ENCODE assay signal across 8 cellular contexts in genomic region chr5:6686916-6687409, GRCh38. TPM values are rescaled to one million over a fixed set of nuclear protein-coding genes. Genes with fewer than 3 reads are reported as not detected.
DNase-seq lines count a peak whose midpoint lies in the region; TF ChIP-seq lines count a peak whose summit lies in the region.

No MANE protein-coding gene starts in this region.

- TF ChIP-seq CTCF in fibroblast of lung (conservative IDR thresholded peaks at IDR 0.05 in 1 of 2, IDR thresholded peaks at IDR 0.05 in 1 of 2; ENCODE audit: low read depth in 1 of 2, low read length in 2 of 2) (no peak), lower leg skin (IDR thresholded peaks at IDR 0.05) (no peak)

- H3K36me3 ChIP-seq in NT2/D1 (ENCODE audit: insufficient read depth, insufficient read length, low read length): no peaks in the 10 kb centered on the region
- no peaks in the 10 kb centered on the region for H3K36me3 ChIP-seq in fibroblast of lung (ENCODE audit: control insufficient read depth, insufficient read depth, low read length)
- H3K36me3 ChIP-seq in mucosa of stomach (ENCODE audit: control insufficient read depth, insufficient read depth, low read length): no peaks in the 10 kb centered on the region

- peak overlapping the region; percentile 67 for H3K4me2 ChIP-seq in fibroblast of lung (ENCODE audit: extremely low read depth, insufficient read depth, low read length)

- no peak for TF ChIP-seq POLR2A in lower leg skin (IDR thresholded peaks at IDR 0.05)

- peak overlapping the region; percentile 32 for H2AFZ ChIP-seq in fibroblast of lung (ENCODE audit: low read length)

- H3K9ac ChIP-seq in NT2/D1 (ENCODE audit: insufficient read length, low read depth): peak overlapping the region; percentile 10
- H3K9ac ChIP-seq in fibroblast of lung (ENCODE audit: insufficient read depth, low read length): no peak overlapping the region
- H3K9ac ChIP-seq in mucosa of stomach (ENCODE audit: low read length): no peak overlapping the region

- no peak overlapping the region for H3K27ac ChIP-seq in fibroblast of lung (ENCODE audit: insufficient read depth, low read length)

- H3K4me3 ChIP-seq in NT2/D1 (ENCODE audit: insufficient read length, low read depth) (peak overlapping the region; percentile 9), fibroblast of lung (replicated peaks in 1 of 4; ENCODE audit: control extremely low read depth in 1 of 4, insufficient read depth in 1 of 4, low read depth in 3 of 4, low read length in 4 of 4) (peak overlapping the region; percentile 0 to 66 (median 26)), mucosa of stomach (ENCODE audit: low read length) (peak overlapping the region; percentile 12), lower leg skin (ENCODE audit: low read depth, poor library complexity, severe bottlenecking) (no peak overlapping the region)

- H3K9me3 ChIP-seq in NT2/D1 (ENCODE audit: insufficient read depth, low read length) (no peaks in the 10 kb centered on the region), fibroblast of lung (ENCODE audit: control insufficient read depth, insufficient read depth, low read depth, low read length) (no peaks in the 10 kb centered on the region), mucosa of stomach (ENCODE audit: control insufficient read depth, low read length) (no peaks in the 10 kb centered on the region)

- H4K20me1 ChIP-seq in fibroblast of lung (ENCODE audit: control insufficient read depth, extremely low read depth, insufficient read depth, low read length): no peaks in the 10 kb centered on the region

- H3K4me1 ChIP-seq in NT2/D1 (ENCODE audit: insufficient read depth, insufficient read length) (no peaks in the 10 kb centered on the region), fibroblast of lung (ENCODE audit: control insufficient read depth, extremely low read depth, insufficient read depth, low read length) (no peaks in the 10 kb centered on the region), mucosa of stomach (ENCODE audit: control insufficient read depth, insufficient read depth, low read length) (peaks cover 6% of the 10 kb centered on the region)

- WGBS in lower leg skin, 2 donors: 4 to 6% methylated on average over 22 of the region's 22 CpGs

- intact Hi-C loops in lower leg skin (cut with DNase I; ENCODE audit: low total_unique reads): no loop called here

- H3K79me2 ChIP-seq in fibroblast of lung (ENCODE audit: control insufficient read depth, insufficient read depth, low read length): no peaks in the 10 kb centered on the region

- H3K27me3 ChIP-seq in NT2/D1 (ENCODE audit: insufficient read depth, insufficient read length) (peaks cover 34% of the 10 kb centered on the region), fibroblast of lung (ENCODE audit: control insufficient read depth, insufficient read depth, low read length) (no peaks in the 10 kb centered on the region), mucosa of stomach (ENCODE audit: control insufficient read depth, insufficient read depth, low read length) (peaks cover 7% of the 10 kb centered on the region)

- peak; percentile 69 for DNase-seq in AG20443 (ENCODE audit: low spot score)
- DNase-seq in NT2/D1 (ENCODE audit: low read depth, low spot score): peak; percentile 36
- peak; percentile 51 to 63 for DNase-seq in fibroblast of lung (ENCODE audit: low read depth in 2 of 2)
- DNase-seq in lower leg skin (ENCODE audit: low spot score in 2 of 2): no peak
- DNase-seq in NCI-H2081 (lab: John Stamatoyannopoulos, UW): no peak
- no peak for DNase-seq in NCI-H526 (lab: John Stamatoyannopoulos, UW)
- no peak for DNase-seq in DMS 273 (lab: John Stamatoyannopoulos, UW; ENCODE audit: unreplicated experiment)

RNA-seq across cellular contexts. Expression of gene TENT4A, which starts 26.3 kb away (rescaled TPM):
- total RNA-seq in fibroblast of lung: 9.5 and 10.4 TPM in 2 replicates
- polyA plus RNA-seq in fibroblast of lung: 3.1 and 4.1 TPM in 2 replicates
- 9.9 and 11.6 TPM in 2 replicates for polyA plus RNA-seq in fibroblast of lung (2012)
- 7.0 and 17.2 TPM in 2 replicates for polyA minus RNA-seq in fibroblast of lung (ENCODE audit: low replicate concordance)
- total RNA-seq in lower leg skin: 10 to 100 TPM; 12.9 to 51.6 (median 21.6) TPM

RNA-seq across cellular contexts. Expression of gene SRD5A1, which starts 53.7 kb away (rescaled TPM):
- 11.0 and 20.6 TPM in 2 replicates for total RNA-seq in fibroblast of lung
- 12.1 and 14.5 TPM in 2 replicates for polyA plus RNA-seq in fibroblast of lung
- polyA plus RNA-seq in fibroblast of lung (2012): 9.5 and 14.4 TPM in 2 replicates
- 4.6 and 5.4 TPM in 2 replicates for polyA minus RNA-seq in fibroblast of lung (ENCODE audit: low replicate concordance)
- 100 to 1,000 TPM in 2 of 4 donors, 10 to 100 TPM in 2; 83.1 to 155 (median 98.4) TPM for total RNA-seq in lower leg skin

RNA-seq across cellular contexts. Expression of gene NSUN2, which starts 54.1 kb away (rescaled TPM):
- total RNA-seq in fibroblast of lung: 36.5 and 43.6 TPM in 2 replicates
- polyA plus RNA-seq in fibroblast of lung: 40.2 and 53.6 TPM in 2 replicates
- 34.4 and 44.5 TPM in 2 replicates for polyA plus RNA-seq in fibroblast of lung (2012)
- polyA minus RNA-seq in fibroblast of lung (ENCODE audit: low replicate concordance): 32.4 and 39.6 TPM in 2 replicates
- 10 to 100 TPM; 43.0 to 54.0 (median 47.9) TPM for total RNA-seq in lower leg skin

Comparison
In these comparisons a context has a peak if more than half of its experiments do, and no peak if none do; other contexts are left out.
1. DNase-seq: peak in AG20443 (single experiment), NT2/D1 (single experiment) and fibroblast of lung (2 of 2); none in lower leg skin (0 of 2), NCI-H2081 (0 of 2), NCI-H526 (0 of 2) and DMS 273 (single experiment).